18 cellular contexts compared by ENCODE assay signal in the genomic region with DNA sequence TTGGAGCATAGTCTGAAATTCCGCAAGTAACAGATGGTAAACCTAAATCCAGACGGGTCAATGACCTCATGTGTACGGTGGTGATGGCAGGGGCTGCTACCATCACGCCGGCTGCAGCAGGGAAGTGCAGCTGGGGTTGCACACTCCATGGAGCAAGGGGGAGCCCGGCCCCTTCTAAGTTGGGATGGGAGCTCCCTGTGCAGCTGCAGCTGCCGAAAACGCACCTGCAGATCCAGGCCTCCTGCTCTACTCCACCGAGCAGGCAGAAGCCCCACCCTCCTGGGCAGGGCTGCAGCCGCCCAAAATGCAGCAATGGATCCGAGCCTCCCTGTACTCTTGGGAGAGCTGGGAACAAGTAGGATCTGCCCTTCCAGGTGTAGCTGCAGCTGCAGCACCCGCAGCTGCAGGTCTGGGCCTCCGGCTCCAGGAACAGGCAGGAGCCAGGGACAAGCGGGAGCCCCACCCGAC.
"Had no signal": no experiment of that assay in that cellular context is flagged by ENCODE, and none has a peak within 500 bp of the region (broad histone marks: within the 10 kb centered on the region; RNA-seq: fewer than 3 reads in every experiment).

No MANE protein-coding gene starts in this region.

- ATAC-seq: activated CD4-positive, alpha-beta T cell treated with anti-CD3 and anti-CD28 coated beads for 36 hours; left cardiac atrium; lower lobe of right lung; naive thymus-derived CD4-positive, alpha-beta T cell; right cardiac atrium; stimulated activated effector memory CD8-positive, alpha-beta T cell treated with anti-CD3 and anti-CD28 coated beads, Interleukin-12 subunit alpha, Interleukin-12 subunit beta, amount 100 ng/mL, for 72 hours had no signal

- H3K27me3 ChIP-seq: dorsolateral prefrontal cortex, heart right ventricle, tibial artery, uterus had no signal

- H3K4me2 ChIP-seq: smooth muscle cell had no signal

- H3K4me1 ChIP-seq: heart right ventricle, lower lobe of right lung, tibial artery, uterus had no signal

- FAIRE-seq: astrocyte, endothelial cell of umbilical vein had no signal

- H3K9me3 ChIP-seq: lower lobe of right lung, tibial artery, uterus had no signal

- DNase-seq: activated CD4-positive, alpha-beta memory T cell treated with anti-CD3 and anti-CD28 coated beads, Interleukin-2, amount 10 ng/mL, durations not matched to agents 7 days and 5 days; activated CD4-positive, alpha-beta T cell treated with anti-CD3 and anti-CD28 coated beads for 36 hours; dorsolateral prefrontal cortex; foreskin melanocyte; heart right ventricle; left cardiac atrium; lower lobe of right lung; naive thymus-derived CD4-positive, alpha-beta T cell; nucleus accumbens; right cardiac atrium; T1000; tibial artery; uterus had no signal

- H3K36me3 ChIP-seq: heart right ventricle, lower lobe of right lung, tibial artery, uterus had no signal

- H3K4me3 ChIP-seq: dorsolateral prefrontal cortex, heart right ventricle, lower lobe of right lung, smooth muscle cell, tibial artery, uterus had no signal

- H3K27ac ChIP-seq: dorsolateral prefrontal cortex, heart right ventricle, lower lobe of right lung, tibial artery, uterus, VCaP had no signal
